ENCODE assay signal across 35 cellular contexts in genomic region chr7:156437021-156437614, GRCh38.
"Had no signal": no experiment of that assay in that cellular context is flagged by ENCODE, and none has a peak within 500 bp of the region (broad histone marks: within the 10 kb centered on the region; RNA-seq: fewer than 3 reads in every experiment).

No MANE protein-coding gene starts in this region.

- DNase-seq: activated CD4-positive, alpha-beta memory T cell treated with anti-CD3 and anti-CD28 coated beads for 36 hours; activated CD4-positive, alpha-beta T cell treated with anti-CD3 and anti-CD28 coated beads for 36 hours; activated CD4-positive, alpha-beta T cell treated with anti-CD3 and anti-CD28 coated beads, Interleukin-2, amount 10 ng/mL, durations not matched to agents 24 days and 14 days; activated CD4-positive, CD25-positive, alpha-beta regulatory T cell; activated CD4-positive, CD25-positive, alpha-beta regulatory T cell treated with anti-CD3 and anti-CD28 coated beads, Interleukin-2, amount 50 U/mL, for 72 hours; activated CD8-positive, alpha-beta memory T cell treated with anti-CD3 and anti-CD28 coated beads, Interleukin-2, amount 10 ng/mL, durations not matched to agents 7 days and 5 days; activated CD8-positive, alpha-beta memory T cell treated with anti-CD3 and anti-CD28 coated beads, Interleukin-2, amount 50 U/mL, for 4 hours; activated CD8-positive, alpha-beta T cell treated with anti-CD3 and anti-CD28 coated beads, Interleukin-2, amount 10 ng/mL, durations not matched to agents 7 days and 5 days; activated effector memory CD4-positive, alpha-beta T cell treated with anti-CD3 and anti-CD28 coated beads, Interleukin-2, amount 50 U/mL, for 16 hours; activated naive CD4-positive, alpha-beta T cell treated with anti-CD3 and anti-CD28 coated beads for 36 hours; activated naive CD8-positive, alpha-beta T cell treated with anti-CD3 and anti-CD28 coated beads for 36 hours; activated naive CD8-positive, alpha-beta T cell treated with anti-CD3 and anti-CD28 coated beads, Interleukin-2, amount 50 U/mL, for 24 hours; activated T-cell treated with anti-CD3 and anti-CD28 coated beads, Interleukin-2, amount 50 U/mL, for 1 hour; activated T-cell treated with anti-CD3 and anti-CD28 coated beads, Interleukin-2, amount 50 U/mL, for 48 hours; adrenal gland; amygdala; aorta; body of pancreas; caudate nucleus; cortex of kidney; dermis blood vessel endothelial cell; effector CD4-positive, alpha-beta T cell; effector memory CD8-positive, alpha-beta T cell; erythroblast; foreskin keratinocyte; T-helper 1 cell; T-helper 17 cell; T1000 had no signal

- ATAC-seq: activated CD4-positive, alpha-beta T cell treated with anti-CD3 and anti-CD28 coated beads for 36 hours; activated CD8-positive, alpha-beta memory T cell treated with anti-CD3 and anti-CD28 coated beads, Interleukin-2, amount 10 ng/mL, durations not matched to agents 7 days and 5 days; activated CD8-positive, alpha-beta T cell treated with anti-CD3 and anti-CD28 coated beads, Interleukin-2, amount 10 ng/mL, durations not matched to agents 7 days and 5 days; activated naive CD8-positive, alpha-beta T cell treated with anti-CD3 and anti-CD28 coated beads, Interleukin-2, amount 50 U/mL, for 24 hours; body of pancreas; effector memory CD8-positive, alpha-beta T cell; foreskin keratinocyte; gastroesophageal sphincter; T-helper 17 cell had no signal

- H3K9me3 Mint-ChIP-seq: activated CD4-positive, alpha-beta memory T cell treated with anti-CD3 and anti-CD28 coated beads for 36 hours; activated CD4-positive, alpha-beta T cell treated with anti-CD3 and anti-CD28 coated beads, Interleukin-2, amount 10 ng/mL, durations not matched to agents 24 days and 14 days; activated naive CD4-positive, alpha-beta T cell treated with anti-CD3 and anti-CD28 coated beads for 36 hours; activated naive CD4-positive, alpha-beta T cell treated with anti-CD3 and anti-CD28 coated beads, Interleukin-2, amount 50 U/mL, for 24 hours; activated naive CD8-positive, alpha-beta T cell treated with anti-CD3 and anti-CD28 coated beads for 36 hours; activated naive CD8-positive, alpha-beta T cell treated with anti-CD3 and anti-CD28 coated beads, Interleukin-2, amount 50 U/mL, for 24 hours; activated T-helper 1 cell treated with anti-CD3 and anti-CD28 coated beads, Interleukin-12 subunit alpha, Interleukin-12 subunit beta, Interleukin-2, Interleukin-4 antibody, amounts not matched to agents 30 ng/mL and 10 ng/mL and 1 ng/mL, durations not matched to agents 14 hours and 24 hours and 36 hours; activated T-helper 2 cell treated with anti-CD3 and anti-CD28 coated beads, Interferon-gamma antibody, Interleukin-2, Interleukin-4, amounts not matched to agents 10 μg/mL and 5 μg/mL and 100 μg/mL, durations not matched to agents 14 hours and 24 hours and 36 hours; effector memory CD8-positive, alpha-beta T cell; T-helper 2 cell treated with Interferon-gamma antibody and Interleukin-4, amounts not matched to agents 5 μg/mL and 100 μg/mL, for 36 hours had no signal

- H3K4me1 Mint-ChIP-seq: activated CD4-positive, alpha-beta T cell treated with anti-CD3 and anti-CD28 coated beads for 36 hours; activated CD4-positive, alpha-beta T cell treated with anti-CD3 and anti-CD28 coated beads, Interleukin-2, amount 10 ng/mL, durations not matched to agents 24 days and 14 days; activated CD8-positive, alpha-beta memory T cell treated with anti-CD3 and anti-CD28 coated beads, Interleukin-2, amount 10 ng/mL, durations not matched to agents 7 days and 5 days; activated naive CD4-positive, alpha-beta T cell treated with anti-CD3 and anti-CD28 coated beads, Interleukin-2, amount 50 U/mL, for 24 hours; activated naive CD8-positive, alpha-beta T cell treated with anti-CD3 and anti-CD28 coated beads for 36 hours; activated naive CD8-positive, alpha-beta T cell treated with anti-CD3 and anti-CD28 coated beads, Interleukin-2, amount 50 U/mL, for 24 hours had no signal

- H3K27ac Mint-ChIP-seq: activated CD4-positive, alpha-beta memory T cell treated with anti-CD3 and anti-CD28 coated beads for 36 hours; activated CD4-positive, alpha-beta T cell treated with anti-CD3 and anti-CD28 coated beads for 36 hours; activated CD4-positive, alpha-beta T cell treated with anti-CD3 and anti-CD28 coated beads, Interleukin-2, amount 10 ng/mL, durations not matched to agents 24 days and 14 days; activated CD8-positive, alpha-beta memory T cell treated with anti-CD3 and anti-CD28 coated beads, Interleukin-2, amount 10 ng/mL, durations not matched to agents 7 days and 5 days; activated CD8-positive, alpha-beta T cell treated with anti-CD3 and anti-CD28 coated beads, Interleukin-2, amount 10 ng/mL, durations not matched to agents 7 days and 5 days; activated naive CD4-positive, alpha-beta T cell treated with anti-CD3 and anti-CD28 coated beads for 36 hours; activated naive CD4-positive, alpha-beta T cell treated with anti-CD3 and anti-CD28 coated beads, Interleukin-2, amount 50 U/mL, for 24 hours; activated naive CD8-positive, alpha-beta T cell treated with anti-CD3 and anti-CD28 coated beads for 36 hours; activated naive CD8-positive, alpha-beta T cell treated with anti-CD3 and anti-CD28 coated beads, Interleukin-2, amount 50 U/mL, for 24 hours; activated T-helper 1 cell treated with anti-CD3 and anti-CD28 coated beads, Interleukin-12 subunit alpha, Interleukin-12 subunit beta, Interleukin-2, Interleukin-4 antibody, amounts not matched to agents 30 ng/mL and 10 ng/mL and 1 ng/mL, durations not matched to agents 14 hours and 24 hours and 36 hours; activated T-helper 2 cell treated with anti-CD3 and anti-CD28 coated beads, Interferon-gamma antibody, Interleukin-2, Interleukin-4, amounts not matched to agents 10 μg/mL and 5 μg/mL and 100 μg/mL, durations not matched to agents 14 hours and 24 hours and 36 hours; effector memory CD8-positive, alpha-beta T cell; T-helper 17 cell; T-helper 2 cell treated with Interferon-gamma antibody and Interleukin-4, amounts not matched to agents 5 μg/mL and 100 μg/mL, for 36 hours had no signal

- H3K4me3 Mint-ChIP-seq: activated CD4-positive, alpha-beta memory T cell treated with anti-CD3 and anti-CD28 coated beads for 36 hours; activated CD4-positive, alpha-beta T cell treated with anti-CD3 and anti-CD28 coated beads for 36 hours; activated CD4-positive, alpha-beta T cell treated with anti-CD3 and anti-CD28 coated beads, Interleukin-2, amount 10 ng/mL, durations not matched to agents 24 days and 14 days; activated CD8-positive, alpha-beta memory T cell treated with anti-CD3 and anti-CD28 coated beads, Interleukin-2, amount 10 ng/mL, durations not matched to agents 7 days and 5 days; activated CD8-positive, alpha-beta T cell treated with anti-CD3 and anti-CD28 coated beads, Interleukin-2, amount 10 ng/mL, durations not matched to agents 7 days and 5 days; activated naive CD4-positive, alpha-beta T cell treated with anti-CD3 and anti-CD28 coated beads for 36 hours; activated naive CD4-positive, alpha-beta T cell treated with anti-CD3 and anti-CD28 coated beads, Interleukin-2, amount 50 U/mL, for 24 hours; activated naive CD8-positive, alpha-beta T cell treated with anti-CD3 and anti-CD28 coated beads for 36 hours; activated naive CD8-positive, alpha-beta T cell treated with anti-CD3 and anti-CD28 coated beads, Interleukin-2, amount 50 U/mL, for 24 hours; activated T-helper 1 cell treated with anti-CD3 and anti-CD28 coated beads, Interleukin-12 subunit alpha, Interleukin-12 subunit beta, Interleukin-2, Interleukin-4 antibody, amounts not matched to agents 30 ng/mL and 10 ng/mL and 1 ng/mL, durations not matched to agents 14 hours and 24 hours and 36 hours; effector memory CD8-positive, alpha-beta T cell; T-helper 17 cell; T-helper 2 cell treated with Interferon-gamma antibody and Interleukin-4, amounts not matched to agents 5 μg/mL and 100 μg/mL, for 36 hours had no signal

- H3K4me1 ChIP-seq: adrenal gland, body of pancreas, esophagus muscularis mucosa, foreskin keratinocyte, gastroesophageal sphincter had no signal

- FAIRE-seq: colon had no signal

- H3K36me3 Mint-ChIP-seq: activated CD4-positive, alpha-beta memory T cell treated with anti-CD3 and anti-CD28 coated beads for 36 hours; activated CD8-positive, alpha-beta memory T cell treated with anti-CD3 and anti-CD28 coated beads, Interleukin-2, amount 10 ng/mL, durations not matched to agents 7 days and 5 days; activated naive CD4-positive, alpha-beta T cell treated with anti-CD3 and anti-CD28 coated beads, Interleukin-2, amount 50 U/mL, for 24 hours; activated naive CD8-positive, alpha-beta T cell treated with anti-CD3 and anti-CD28 coated beads for 36 hours had no signal

- H3K9me3 ChIP-seq: adrenal gland, body of pancreas, esophagus muscularis mucosa, gastroesophageal sphincter had no signal

- H3K4me3 ChIP-seq: adrenal gland, body of pancreas, esophagus muscularis mucosa, gastroesophageal sphincter had no signal

- H3K27me3 Mint-ChIP-seq: activated CD4-positive, alpha-beta T cell treated with anti-CD3 and anti-CD28 coated beads, Interleukin-2, amount 10 ng/mL, durations not matched to agents 24 days and 14 days; activated CD8-positive, alpha-beta memory T cell treated with anti-CD3 and anti-CD28 coated beads, Interleukin-2, amount 10 ng/mL, durations not matched to agents 7 days and 5 days had no signal

- H3K27me3 ChIP-seq: adrenal gland, body of pancreas, foreskin keratinocyte had no signal

- H3K36me3 ChIP-seq: adrenal gland, esophagus muscularis mucosa, gastroesophageal sphincter had no signal

- H3K27ac ChIP-seq: adrenal gland, body of pancreas, esophagus muscularis mucosa, foreskin keratinocyte, gastroesophageal sphincter had no signal
